30 cellular contexts compared by ENCODE assay signal in the genomic region with DNA sequence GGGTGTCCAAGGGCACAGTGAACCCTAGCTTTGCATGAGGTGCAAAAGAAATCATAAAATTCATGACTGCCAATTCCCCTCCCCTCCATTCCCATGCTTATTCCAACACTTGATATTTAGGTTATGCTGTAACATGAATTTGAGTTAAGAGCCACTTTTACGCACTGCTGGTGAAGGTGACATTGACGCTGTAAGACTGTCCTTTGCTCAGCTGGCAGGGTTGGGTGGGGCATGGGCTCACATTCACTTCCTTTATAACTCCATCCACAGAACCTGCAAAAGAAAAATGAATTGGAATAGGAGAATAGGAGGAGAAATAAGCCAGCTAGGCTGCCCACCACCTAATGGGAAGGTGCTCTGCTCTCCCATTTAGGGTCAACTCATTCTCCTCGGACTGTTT.
"Had no signal": no experiment of that assay in that cellular context is flagged by ENCODE, and none has a peak within 500 bp of the region (broad histone marks: within the 10 kb centered on the region; RNA-seq: fewer than 3 reads in every experiment).

No MANE protein-coding gene starts in this region.

- H3K27ac ChIP-seq: ascending aorta, brain microvascular endothelial cell, lower lobe of right lung, neural progenitor cell, parathyroid adenoma, psoas muscle, thoracic aorta, upper lobe of left lung, VCaP had no signal

- H3K36me3 ChIP-seq: neural progenitor cell had no signal

- DNase-seq: activated CD4-positive, alpha-beta T cell treated with anti-CD3 and anti-CD28 coated beads for 48 hours; activated CD4-positive, alpha-beta T cell treated with anti-CD3 and anti-CD28 coated beads, Interleukin-2, amount 50 U/mL, for 48 hours; activated CD8-positive, alpha-beta memory T cell treated with anti-CD3 and anti-CD28 coated beads for 24 hours; activated effector memory CD4-positive, alpha-beta T cell treated with Interleukin-2 at 50 U/mL for 16 hours; activated naive CD4-positive, alpha-beta T cell treated with anti-CD3 and anti-CD28 coated beads for 36 hours; activated naive CD8-positive, alpha-beta T cell treated with anti-CD3 and anti-CD28 coated beads for 36 hours; brain microvascular endothelial cell; caudate nucleus; foreskin fibroblast; head of caudate nucleus; hippocampal formation; kidney; lower lobe of right lung; mesenchymal stem cell; natural killer cell; occipital lobe; psoas muscle; right cardiac atrium; stimulated activated CD4-positive, alpha-beta T cell treated with anti-CD3 and anti-CD28 coated beads, Interleukin-12 subunit alpha, Interleukin-12 subunit beta, amount 100 ng/mL, for 4 hours; stimulated activated CD4-positive, alpha-beta T cell treated with anti-CD3 and anti-CD28 coated beads, Interleukin-4, amount 100 ng/mL, for 1 hour; stimulated activated naive CD8-positive, alpha-beta T cell treated with anti-CD3 and anti-CD28 coated beads, Interleukin-15, Interleukin-2, amounts not matched to agents 100 U/mL and 50 U/mL, for 24 hours; upper lobe of left lung had no signal

- H3K4me1 ChIP-seq: ascending aorta, neural progenitor cell had no signal

- ATAC-seq: activated CD4-positive, CD25-positive, alpha-beta regulatory T cell treated with anti-CD3 and anti-CD28 coated beads, Interleukin-2, amount 50 U/mL, for 24 hours; esophagus mucosa; lower lobe of right lung; natural killer cell; psoas muscle; stimulated activated naive CD8-positive, alpha-beta T cell treated with anti-CD3 and anti-CD28 coated beads, Interleukin-15, Interleukin-2, amounts not matched to agents 100 U/mL and 50 U/mL, for 24 hours had no signal

- FAIRE-seq: kidney, TTC549 had no signal

- H3K27me3 ChIP-seq: ascending aorta, brain microvascular endothelial cell, neural progenitor cell, upper lobe of left lung had no signal

- H3K4me2 ChIP-seq: neural progenitor cell had no signal

- H2AFZ ChIP-seq: neural progenitor cell, parathyroid adenoma had no signal

- H3K9me3 ChIP-seq: ascending aorta, lower lobe of right lung, psoas muscle, thoracic aorta, upper lobe of left lung had no signal

- H3K4me3 ChIP-seq: ascending aorta, lower lobe of right lung, neural progenitor cell, psoas muscle, thoracic aorta, upper lobe of left lung had no signal

- H3K79me2 ChIP-seq: parathyroid adenoma had no signal

- H3K9ac ChIP-seq: neural progenitor cell, parathyroid adenoma had no signal
